18 cellular contexts compared by ENCODE assay signal in genomic region chr16:2586901-2587480, GRCh38. TPM values are rescaled to one million over a fixed set of nuclear protein-coding genes. Genes with fewer than 3 reads are reported as not detected.
"Had no signal": no experiment of that assay in that cellular context is flagged by ENCODE, and none has a peak within 500 bp of the region (broad histone marks: within the 10 kb centered on the region; RNA-seq: fewer than 3 reads in every experiment).

No MANE protein-coding gene starts in this region.

- H3K27ac ChIP-seq: body of pancreas, colonic mucosa, gastroesophageal sphincter, skin epidermis, stomach had no signal

- DNase-seq: activated B cell treated with CpG ODN at 0.5 μM for 24 hours; activated CD4-positive, alpha-beta T cell treated with anti-CD3 and anti-CD28 coated beads, Interleukin-2, amount 10 ng/mL, durations not matched to agents 24 days and 14 days; activated effector memory CD4-positive, alpha-beta T cell treated with anti-CD3 and anti-CD28 coated beads, Interleukin-2, amount 50 U/mL, for 16 hours; activated naive CD4-positive, alpha-beta T cell treated with anti-CD3 and anti-CD28 coated beads, Interleukin-2, amount 50 U/mL, for 16 hours; activated T-cell treated with anti-CD3 and anti-CD28 coated beads, Interleukin-2, amount 50 U/mL, for 4 hours; amniotic stem cell; body of pancreas; colonic mucosa; midbrain; stomach; trophoblast cell had no signal

- ATAC-seq: activated T-cell treated with anti-CD3 and anti-CD28 coated beads, Interleukin-2, amount 50 U/mL, for 4 hours; body of pancreas; esophagus mucosa; gastroesophageal sphincter; SK-N-SH treated with all-trans-retinoic acid at 6 μM for 48 hours; T-cell had no signal

- H3K27me3 ChIP-seq: body of pancreas, colonic mucosa, gastroesophageal sphincter, stomach had no signal

- H3K4me1 ChIP-seq: body of pancreas, colonic mucosa had no signal

- H3K9me3 ChIP-seq: body of pancreas, colonic mucosa, gastroesophageal sphincter, stomach had no signal

- H3K4me3 ChIP-seq: body of pancreas, colonic mucosa, gastroesophageal sphincter, skin epidermis, stomach had no signal

RNA-seq across cellular contexts. Expression of gene CEMP1, which starts 55.8 kb away (rescaled TPM):
- total RNA-seq: activated CD4-positive, alpha-beta T cell treated with anti-CD3 and anti-CD28 coated beads, Interleukin-2, amount 10 ng/mL, durations not matched to agents 24 days and 14 days; activated CD8-positive, alpha-beta T cell treated with anti-CD3 and anti-CD28 coated beads for 36 hours; esophagus mucosa; temporal lobe had no signal
